ENCODE assay signal across 33 cellular contexts in genomic region chr1:158094571-158094970, GRCh38.
"Had no signal": no experiment of that assay in that cellular context is flagged by ENCODE, and none has a peak within 500 bp of the region (broad histone marks: within the 10 kb centered on the region; RNA-seq: fewer than 3 reads in every experiment).

No MANE protein-coding gene starts in this region.

- DNase-seq: activated B cell treated with CpG ODN at 0.5 μM for 24 hours; activated CD4-positive, alpha-beta T cell treated with anti-CD3 and anti-CD28 coated beads for 48 hours; activated CD4-positive, alpha-beta T cell treated with anti-CD3 and anti-CD28 coated beads, Interleukin-2, amount 50 U/mL, for 1 hour; activated CD4-positive, alpha-beta T cell treated with anti-CD3 and anti-CD28 coated beads, Interleukin-2, amount 50 U/mL, for 48 hours; activated CD8-positive, alpha-beta memory T cell treated with anti-CD3 and anti-CD28 coated beads for 24 hours; activated CD8-positive, alpha-beta T cell treated with anti-CD3 and anti-CD28 coated beads for 36 hours; activated effector memory CD4-positive, alpha-beta T cell treated with Interleukin-2 at 50 U/mL for 16 hours; activated gamma-delta T cell treated with Interleukin-2 at 50 U/mL for 16 hours; activated naive CD4-positive, alpha-beta T cell treated with anti-CD3 and anti-CD28 coated beads, Interleukin-2, amount 50 U/mL, for 16 hours; activated naive CD4-positive, alpha-beta T cell treated with Interleukin-2 at 50 U/mL for 16 hours; activated T-cell treated with anti-CD3 and anti-CD28 coated beads, Interleukin-2, amount 50 U/mL, for 4 hours; amniotic stem cell; anterior cingulate cortex; brain microvascular endothelial cell; caudate nucleus; cerebellar nuclear complex; colonic mucosa; effector CD8-positive, alpha-beta T cell; esophagus squamous epithelium; foreskin melanocyte; T-helper 1 cell; T-helper 17 cell; T1000; WERI-Rb-1 had no signal

- H3K36me3 Mint-ChIP-seq: activated naive CD8-positive, alpha-beta T cell had no signal

- H3K27me3 Mint-ChIP-seq: activated CD8-positive, alpha-beta T cell treated with anti-CD3 and anti-CD28 coated beads for 36 hours had no signal

- H3K4me3 ChIP-seq: colonic mucosa, esophagus squamous epithelium, gastroesophageal sphincter had no signal

- ATAC-seq: activated CD4-positive, CD25-positive, alpha-beta regulatory T cell treated with anti-CD3 and anti-CD28 coated beads, Interleukin-2, amount 50 U/mL, for 24 hours; activated CD8-positive, alpha-beta T cell treated with anti-CD3 and anti-CD28 coated beads for 36 hours; activated T-cell treated with anti-CD3 and anti-CD28 coated beads, Interleukin-2, amount 50 U/mL, for 4 hours; activated T-helper 17 cell treated with anti-CD3 and anti-CD28 coated beads, Interleukin-2, amount 50 U/mL, for 72 hours; gastroesophageal sphincter; T-helper 17 cell had no signal

- H3K9me3 ChIP-seq: colonic mucosa, esophagus squamous epithelium, gastroesophageal sphincter had no signal

- H3K27me3 ChIP-seq: brain microvascular endothelial cell, colonic mucosa, esophagus squamous epithelium, gastroesophageal sphincter had no signal

- FAIRE-seq: astrocyte, endometrium, endothelial cell of umbilical vein had no signal

- H3K4me3 Mint-ChIP-seq: activated B cell treated with CpG ODN at 0.5 μM for 24 hours; activated CD8-positive, alpha-beta T cell treated with anti-CD3 and anti-CD28 coated beads for 36 hours; activated naive CD8-positive, alpha-beta T cell; activated T-cell treated with anti-CD3 and anti-CD28 coated beads, Interleukin-2, amount 50 U/mL, for 4 hours; activated T-helper 17 cell treated with anti-CD3 and anti-CD28 coated beads, Interleukin-2, amount 50 U/mL, for 72 hours; T-helper 17 cell; T-helper 2 cell treated with Interferon-gamma antibody and Interleukin-4, amounts not matched to agents 5 μg/mL and 100 μg/mL, for 36 hours had no signal

- H3K4me1 ChIP-seq: colonic mucosa, gastroesophageal sphincter had no signal

- H3K27ac ChIP-seq: brain microvascular endothelial cell, colonic mucosa, epithelial cell of prostate, esophagus squamous epithelium, gastroesophageal sphincter, WERI-Rb-1 had no signal

- H3K27ac Mint-ChIP-seq: activated B cell treated with CpG ODN at 0.5 μM for 24 hours; activated CD8-positive, alpha-beta T cell treated with anti-CD3 and anti-CD28 coated beads for 36 hours; activated T-helper 17 cell treated with anti-CD3 and anti-CD28 coated beads, Interleukin-2, amount 50 U/mL, for 72 hours; T-helper 17 cell; T-helper 2 cell treated with Interferon-gamma antibody and Interleukin-4, amounts not matched to agents 5 μg/mL and 100 μg/mL, for 36 hours had no signal

- H3K4me1 Mint-ChIP-seq: activated B cell treated with CpG ODN at 0.5 μM for 24 hours; activated T-helper 17 cell treated with anti-CD3 and anti-CD28 coated beads, Interleukin-2, amount 50 U/mL, for 72 hours had no signal

- H3K9me3 Mint-ChIP-seq: activated B cell treated with CpG ODN at 0.5 μM for 24 hours; activated CD8-positive, alpha-beta T cell treated with anti-CD3 and anti-CD28 coated beads for 36 hours; activated T-cell treated with anti-CD3 and anti-CD28 coated beads, Interleukin-2, amount 50 U/mL, for 4 hours; activated T-helper 17 cell treated with anti-CD3 and anti-CD28 coated beads, Interleukin-2, amount 50 U/mL, for 72 hours; T-helper 2 cell treated with Interferon-gamma antibody and Interleukin-4, amounts not matched to agents 5 μg/mL and 100 μg/mL, for 36 hours had no signal

- H3K36me3 ChIP-seq: colonic mucosa had no signal
